31 cellular contexts compared by ENCODE assay signal in genomic region chr4:120856294-120856693, GRCh38.
"Had no signal": no experiment of that assay in that cellular context is flagged by ENCODE, and none has a peak within 500 bp of the region (broad histone marks: within the 10 kb centered on the region; RNA-seq: fewer than 3 reads in every experiment).

No MANE protein-coding gene starts in this region.

- ATAC-seq: esophagus mucosa; foreskin keratinocyte; heart left ventricle; mucosa of descending colon; natural killer cell treated with Interleukin-12 subunit alpha and Interleukin-12 subunit beta and Interleukin-15 and Interleukin-18, amount 100 ng/mL, for 72 hours; sciatic nerve had no signal

- H3K4me1 ChIP-seq: foreskin keratinocyte, prostate gland, testis, transverse colon had no signal

- H3K9me3 Mint-ChIP-seq: immature natural killer cell; natural killer cell treated with Interleukin-12 subunit alpha and Interleukin-12 subunit beta and Interleukin-15 and Interleukin-18, amount 100 ng/mL, for 72 hours; T-helper 2 cell treated with Interferon-gamma antibody and Interleukin-4, amounts not matched to agents 5 μg/mL and 100 μg/mL, for 36 hours had no signal

- H3K27ac Mint-ChIP-seq: immature natural killer cell; natural killer cell treated with Interleukin-12 subunit alpha and Interleukin-12 subunit beta and Interleukin-15 and Interleukin-18, amount 100 ng/mL, for 72 hours; T-helper 2 cell treated with Interferon-gamma antibody and Interleukin-4, amounts not matched to agents 5 μg/mL and 100 μg/mL, for 36 hours had no signal

- H3K4me3 Mint-ChIP-seq: immature natural killer cell; natural killer cell treated with Interleukin-12 subunit alpha and Interleukin-12 subunit beta and Interleukin-15 and Interleukin-18, amount 100 ng/mL, for 72 hours; T-helper 2 cell treated with Interferon-gamma antibody and Interleukin-4, amounts not matched to agents 5 μg/mL and 100 μg/mL, for 36 hours had no signal

- H3K4me3 ChIP-seq: heart left ventricle, lung, mucosa of descending colon, ovary, prostate gland, skin epidermis, testis, transverse colon had no signal

- H3K27ac ChIP-seq: brain microvascular endothelial cell, foreskin keratinocyte, heart left ventricle, neutrophil, ovary, prostate gland, skin epidermis, testis, transverse colon had no signal

- H3K9me3 ChIP-seq: heart left ventricle, mucosa of descending colon, neutrophil, ovary, prostate gland, testis, transverse colon had no signal

- DNase-seq: activated CD4-positive, alpha-beta T cell treated with anti-CD3 and anti-CD28 coated beads for 4 hours; activated CD4-positive, alpha-beta T cell treated with anti-CD3 and anti-CD28 coated beads, Interleukin-2, amount 50 U/mL, for 4 hours; activated CD4-positive, CD25-positive, alpha-beta regulatory T cell; activated gamma-delta T cell treated with Interleukin-2 at 50 U/mL for 16 hours; activated naive CD4-positive, alpha-beta T cell treated with anti-CD3 and anti-CD28 coated beads, Interleukin-2, amount 50 U/mL, for 16 hours; activated T-cell treated with anti-CD3 and anti-CD28 coated beads for 4 hours; amniotic stem cell; brain microvascular endothelial cell; caudate nucleus; foreskin keratinocyte; heart left ventricle; hypothalamus; immature natural killer cell; kidney; mesendoderm; mucosa of descending colon; ovary; retina; stimulated activated CD4-positive, alpha-beta T cell treated with anti-CD3 and anti-CD28 coated beads, Interleukin-12 subunit alpha, Interleukin-12 subunit beta, amount 100 ng/mL, for 4 hours; stimulated activated CD4-positive, alpha-beta T cell treated with anti-CD3 and anti-CD28 coated beads, Interleukin-4, amount 100 ng/mL, for 1 hour; stimulated activated naive CD8-positive, alpha-beta T cell treated with anti-CD3 and anti-CD28 coated beads, Interleukin-15, Interleukin-2, amounts not matched to agents 100 U/mL and 50 U/mL, for 24 hours; testis; transverse colon had no signal

- H3K4me1 Mint-ChIP-seq: immature natural killer cell had no signal

- H3K36me3 Mint-ChIP-seq: immature natural killer cell; natural killer cell treated with Interleukin-12 subunit alpha and Interleukin-12 subunit beta and Interleukin-15 and Interleukin-18, amount 100 ng/mL, for 72 hours had no signal

- H3K36me3 ChIP-seq: brain microvascular endothelial cell, neutrophil, ovary, prostate gland, transverse colon had no signal

- H3K27me3 ChIP-seq: brain microvascular endothelial cell, foreskin keratinocyte, heart left ventricle, neutrophil, ovary, testis, transverse colon had no signal

- H3K27me3 Mint-ChIP-seq: natural killer cell treated with Interleukin-12 subunit alpha and Interleukin-12 subunit beta and Interleukin-15 and Interleukin-18, amount 100 ng/mL, for 72 hours had no signal
